ENCODE assay signal across 17 cellular contexts in genomic region chr16:4089811-4090293, GRCh38. TPM values are rescaled to one million over a fixed set of nuclear protein-coding genes. Genes with fewer than 3 reads are reported as not detected.
DNase-seq lines count a peak whose midpoint lies in the region; ATAC-seq, FAIRE-seq and TF ChIP-seq lines count a peak whose summit lies in the region.
"Had no signal": no experiment of that assay in that cellular context is flagged by ENCODE, and none has a peak within 500 bp of the region (broad histone marks: within the 10 kb centered on the region; RNA-seq: fewer than 3 reads in every experiment).

No MANE protein-coding gene starts in this region.

- no peak overlapping the region for H3K27ac Mint-ChIP-seq in GM23338
- peak overlapping the region; percentile 12 for H3K27ac Mint-ChIP-seq in astrocyte (ENCODE audit: unreplicated experiment)
- no peak overlapping the region for H3K27ac Mint-ChIP-seq in activated CD8-positive, alpha-beta T cell treated with anti-CD3 and anti-CD28 coated beads for 36 hours
- H3K27ac Mint-ChIP-seq: activated naive CD4-positive, alpha-beta T cell treated with anti-CD3 and anti-CD28 coated beads, Interleukin-2, amount 10 ng/mL, durations not matched to agents 7 days and 5 days; stimulated activated effector memory CD8-positive, alpha-beta T cell treated with anti-CD3 and anti-CD28 coated beads, Interleukin-12 subunit alpha, Interleukin-12 subunit beta, amount 100 ng/mL, for 72 hours had no signal

- no peaks in the 10 kb centered on the region for H3K4me1 ChIP-seq in GM23338 (ENCODE audit: insufficient read depth)
- H3K4me1 ChIP-seq in astrocyte (ENCODE audit: insufficient read depth, low read length), result no peaks in the 10 kb centered on the region
- peaks cover 78% of the 10 kb centered on the region for H3K4me1 ChIP-seq in psoas muscle

- no peak for TF ChIP-seq CTCF in GM23338 (conservative IDR thresholded peaks at IDR 0.05; ENCODE audit: low read depth in 2 of 2)
- no peak for TF ChIP-seq CTCF in astrocyte (IDR thresholded peaks at IDR 0.05; ENCODE audit: insufficient read depth, low read depth, low read length)
- TF ChIP-seq CTCF in psoas muscle (IDR thresholded peaks at IDR 0.05), result no peak
- TF ChIP-seq CTCF in activated CD8-positive, alpha-beta T cell treated with anti-CD3 and anti-CD28 coated beads for 36 hours (IDR thresholded peaks at IDR 0.05), result no peak

- FAIRE-seq in astrocyte (lab: Jason Lieb, UNC), result no peak
- FAIRE-seq: H54 had no signal

- H3K27ac ChIP-seq in GM23338 (ENCODE audit: low read depth) (peak overlapping the region; percentile 30; the same call in 1 of the 2 replicates), astrocyte (ENCODE audit: low read depth, low read length) (no peak overlapping the region), psoas muscle (peak overlapping the region; percentile 90)
- H3K27ac ChIP-seq: neutrophil had no signal

- H3K4me2 ChIP-seq in GM23338 (no peak overlapping the region), astrocyte (ENCODE audit: low read length) (no peak overlapping the region)

- H3K4me3 Mint-ChIP-seq in GM23338 (no peak overlapping the region), astrocyte (ENCODE audit: unreplicated experiment) (no peak overlapping the region)
- no peak overlapping the region for H3K4me3 Mint-ChIP-seq in activated CD8-positive, alpha-beta T cell treated with anti-CD3 and anti-CD28 coated beads for 36 hours
- H3K4me3 Mint-ChIP-seq: activated naive CD4-positive, alpha-beta T cell treated with anti-CD3 and anti-CD28 coated beads, Interleukin-2, amount 10 ng/mL, durations not matched to agents 7 days and 5 days; stimulated activated effector memory CD8-positive, alpha-beta T cell treated with anti-CD3 and anti-CD28 coated beads, Interleukin-12 subunit alpha, Interleukin-12 subunit beta, amount 100 ng/mL, for 72 hours had no signal

- H3K27me3 Mint-ChIP-seq in GM23338 (ENCODE audit: insufficient read depth, low read depth, poor library complexity) (peaks cover 8% of the 10 kb centered on the region), astrocyte (ENCODE audit: low read depth, unreplicated experiment) (peaks cover 2% of the 10 kb centered on the region)
- peaks cover 4% of the 10 kb centered on the region for H3K27me3 Mint-ChIP-seq in activated CD8-positive, alpha-beta T cell treated with anti-CD3 and anti-CD28 coated beads for 36 hours

- no peaks in the 10 kb centered on the region for H3K9me2 ChIP-seq in GM23338 (ENCODE audit: insufficient read depth)

- no peaks in the 10 kb centered on the region for H3K27me3 ChIP-seq in GM23338 (ENCODE audit: insufficient read depth)
- H3K27me3 ChIP-seq in astrocyte (ENCODE audit: insufficient read depth, low read length), result no peaks in the 10 kb centered on the region
- H3K27me3 ChIP-seq in psoas muscle (ENCODE audit: insufficient read depth in 3 of 3, low read length in 2 of 3), result no peaks in the 10 kb centered on the region

- H3K9ac ChIP-seq in astrocyte (ENCODE audit: low read length), result no peak overlapping the region

- H3K9me3 Mint-ChIP-seq in GM23338, result no peaks in the 10 kb centered on the region
- H3K9me3 Mint-ChIP-seq in astrocyte (ENCODE audit: unreplicated experiment), result peaks cover 2% of the 10 kb centered on the region
- no peaks in the 10 kb centered on the region for H3K9me3 Mint-ChIP-seq in activated CD8-positive, alpha-beta T cell treated with anti-CD3 and anti-CD28 coated beads for 36 hours
- H3K9me3 Mint-ChIP-seq: activated naive CD4-positive, alpha-beta T cell treated with anti-CD3 and anti-CD28 coated beads, Interleukin-2, amount 10 ng/mL, durations not matched to agents 7 days and 5 days; stimulated activated effector memory CD8-positive, alpha-beta T cell treated with anti-CD3 and anti-CD28 coated beads, Interleukin-12 subunit alpha, Interleukin-12 subunit beta, amount 100 ng/mL, for 72 hours had no signal

- no peaks in the 10 kb centered on the region for H3F3A ChIP-seq in GM23338 (replicated peaks; ENCODE audit: low read depth)

- H3K79me2 ChIP-seq in GM23338 (replicated peaks; ENCODE audit: insufficient read depth) (no peaks in the 10 kb centered on the region), astrocyte (ENCODE audit: insufficient read depth, low read length) (no peaks in the 10 kb centered on the region)

- no peaks in the 10 kb centered on the region for H3K36me3 Mint-ChIP-seq in GM23338 (ENCODE audit: low read depth)
- H3K36me3 Mint-ChIP-seq in astrocyte (ENCODE audit: low read depth, unreplicated experiment), result peaks cover 5% of the 10 kb centered on the region
- H3K36me3 Mint-ChIP-seq in activated CD8-positive, alpha-beta T cell treated with anti-CD3 and anti-CD28 coated beads for 36 hours (ENCODE audit: low read depth), result no peaks in the 10 kb centered on the region
- H3K36me3 Mint-ChIP-seq: activated naive CD4-positive, alpha-beta T cell treated with anti-CD3 and anti-CD28 coated beads, Interleukin-2, amount 10 ng/mL, durations not matched to agents 7 days and 5 days; stimulated activated effector memory CD8-positive, alpha-beta T cell treated with anti-CD3 and anti-CD28 coated beads, Interleukin-12 subunit alpha, Interleukin-12 subunit beta, amount 100 ng/mL, for 72 hours had no signal

- DNase-seq in GM23338 (ENCODE audit: low spot score) (no peak), astrocyte (ENCODE audit: low read depth) (no peak), left kidney (ENCODE audit: low read depth, low spot score) (peak; percentile 65), psoas muscle (no peak), dermis blood vessel endothelial cell (no peak), T-helper 1 cell (no peak), activated gamma-delta T cell (lab: John Stamatoyannopoulos, UW) (no peak)
- DNase-seq in activated CD8-positive, alpha-beta T cell treated with anti-CD3 and anti-CD28 coated beads for 36 hours, result no peak
- DNase-seq: activated naive CD4-positive, alpha-beta T cell treated with anti-CD3 and anti-CD28 coated beads, Interleukin-2, amount 10 ng/mL, durations not matched to agents 7 days and 5 days; AML-193; DND-41; NCI-H69; SIG-M5; stimulated activated CD4-positive, alpha-beta T cell treated with anti-CD3 and anti-CD28 coated beads, Interleukin-2, amount 100 ng/mL, for 24 hours had no signal

- no peaks in the 10 kb centered on the region for H4K20me1 ChIP-seq in GM23338 (replicated peaks; ENCODE audit: insufficient read depth)
- no peaks in the 10 kb centered on the region for H4K20me1 ChIP-seq in astrocyte (ENCODE audit: insufficient read depth, low read length)

- WGBS in psoas muscle, 3 donors, result 20 to 33% (median 33%) methylated on average over 7 of the region's 7 CpGs

- H3K4me1 Mint-ChIP-seq in GM23338 (peaks cover 8% of the 10 kb centered on the region), astrocyte (ENCODE audit: low read depth, unreplicated experiment) (peaks cover 2% of the 10 kb centered on the region)
- peaks cover 6% of the 10 kb centered on the region for H3K4me1 Mint-ChIP-seq in activated CD8-positive, alpha-beta T cell treated with anti-CD3 and anti-CD28 coated beads for 36 hours (ENCODE audit: low read depth)

- H2AFZ ChIP-seq in GM23338, result no peak overlapping the region
- no peak overlapping the region for H2AFZ ChIP-seq in astrocyte (ENCODE audit: low read depth, low read length)

- POLR2A ChIA-PET in activated CD8-positive, alpha-beta T cell treated with anti-CD3 and anti-CD28 coated beads for 36 hours (lab: Charles Lee), result interaction anchor here (0.9 kb wide), 1 partner anchor 15 kb away, joined by 3 read pairs; no protein-coding TSS in a partner anchor

- H3K4me3 ChIP-seq in GM23338 (no peak overlapping the region), astrocyte (ENCODE audit: insufficient read depth, low read depth, low read length) (no peak overlapping the region), psoas muscle (peak overlapping the region; percentile 45)

- intact Hi-C loops in psoas muscle (cut with DNase I), result loop anchor here (5.0 kb wide), 2 partner anchors 38 to 147 kb away; no protein-coding TSS in a partner anchor
- intact Hi-C loops in activated CD8-positive, alpha-beta T cell treated with anti-CD3 and anti-CD28 coated beads for 36 hours (cut with micrococcal nuclease), result no loop called here

- H3K9me3 ChIP-seq in astrocyte (ENCODE audit: insufficient read depth, low read depth, low read length) (no peaks in the 10 kb centered on the region), psoas muscle (no peaks in the 10 kb centered on the region)
- H3K9me3 ChIP-seq: neutrophil had no signal

- H3K36me3 ChIP-seq in GM23338 (ENCODE audit: insufficient read depth), result no peaks in the 10 kb centered on the region
- H3K36me3 ChIP-seq in astrocyte (ENCODE audit: insufficient read depth, low read length), result no peaks in the 10 kb centered on the region
- H3K36me3 ChIP-seq in psoas muscle (ENCODE audit: insufficient read depth in 1 of 2, low read depth in 1 of 2), result no peaks in the 10 kb centered on the region
- H3K36me3 ChIP-seq: neutrophil had no signal

- ATAC-seq in GM23338 (peak; percentile 74), psoas muscle (peak in 1 of 4 donors; percentile 18)
- no peak for ATAC-seq in activated CD8-positive, alpha-beta T cell treated with anti-CD3 and anti-CD28 coated beads for 36 hours
- ATAC-seq: stimulated activated effector memory CD8-positive, alpha-beta T cell treated with anti-CD3 and anti-CD28 coated beads, Interleukin-12 subunit alpha, Interleukin-12 subunit beta, amount 100 ng/mL, for 72 hours had no signal

- CTCF ChIA-PET in activated CD8-positive, alpha-beta T cell treated with anti-CD3 and anti-CD28 coated beads for 36 hours (lab: Charles Lee), result interaction anchor here (1.6 kb wide), 1 partner anchor 164 kb away, joined by 3 read pairs; no protein-coding TSS in a partner anchor

TF ChIP-seq in GM23338, 12 proteins besides CTCF, POLR2A, EP300 and RAD21 (continues in another document):
- no peak for TF ChIP-seq ZNF114 (CRISPR knock-in tag; IDR thresholded peaks at IDR 0.05)
- TF ChIP-seq NANOG (IDR thresholded peaks at IDR 0.05; ENCODE audit: borderline replicate concordance), result no peak
- no peak for TF ChIP-seq CREB1 (CRISPR knock-in tag; IDR thresholded peaks at IDR 0.05; ENCODE audit: low read depth)
- no peak for TF ChIP-seq EZH2 (IDR thresholded peaks at IDR 0.05; ENCODE audit: low read depth, unreplicated experiment)
- TF ChIP-seq STAT1 (IDR thresholded peaks at IDR 0.05; ENCODE audit: unreplicated experiment), result no peak
- no peak for TF ChIP-seq POLR2AphosphoS5 (IDR thresholded peaks at IDR 0.05; ENCODE audit: low read depth)
- TF ChIP-seq JUNB (IDR thresholded peaks at IDR 0.05; ENCODE audit: unreplicated experiment), result no peak

RNA-seq across cellular contexts. Expression of gene ADCY9, which starts 26.4 kb away (rescaled TPM):
- total RNA-seq in GM23338 (2014; rRNA removed; shearing (Covaris generic)), result 18.3 and 21.0 TPM in 2 replicates
- 1.8 and 2.2 TPM in 2 replicates for polyA plus RNA-seq in GM23338 (2016; fragmentation: Nextera tagmentation; extraction: Ambion mirVana)
- 11.4 TPM in 2 replicates for total RNA-seq in astrocyte
- total RNA-seq in psoas muscle, result 10 to 100 TPM; 43.6 to 77.8 (median 51.9) TPM
- 100 to 1,000 TPM in 1 of 3 donors, 10 to 100 TPM in 1, 1 to 10 TPM in 1; 9.0 to 134 (median 32.8) TPM for polyA plus RNA-seq in psoas muscle
- total RNA-seq in dermis blood vessel endothelial cell, result 18.5 and 19.4 TPM in 2 replicates
- total RNA-seq in activated CD8-positive, alpha-beta T cell treated with anti-CD3 and anti-CD28 coated beads for 36 hours, result 1 to 10 TPM; 4.1 to 4.8 TPM
